Comparison of ENCODE assay signal across 8 cellular contexts in the genomic region with DNA sequence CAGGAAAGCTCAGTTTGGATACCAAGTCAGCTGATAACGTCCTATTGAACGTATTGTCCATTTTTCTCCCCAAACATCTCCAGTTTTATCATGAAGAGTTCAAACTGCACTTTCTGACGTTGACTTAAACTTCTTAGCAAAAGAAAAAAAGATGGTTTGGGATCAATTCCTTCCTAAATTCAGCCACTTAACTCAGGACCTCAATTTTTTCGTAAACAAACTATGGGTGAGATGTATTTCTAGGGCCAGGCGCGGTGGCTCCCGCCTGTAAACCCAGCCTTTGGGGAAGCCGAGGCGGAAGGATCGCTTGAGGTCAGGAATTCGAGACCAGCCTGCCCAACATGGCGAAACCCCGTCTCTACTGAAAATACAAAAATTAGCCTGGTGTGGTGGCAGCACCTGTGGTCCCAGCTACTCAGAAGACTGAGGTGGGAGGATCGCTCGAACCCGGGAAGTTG. TPM values are rescaled to one million over a fixed set of nuclear protein-coding genes. Genes with fewer than 3 reads are reported as not detected.
DNase-seq lines count a peak whose midpoint lies in the region; ATAC-seq and TF ChIP-seq lines count a peak whose summit lies in the region.

No MANE protein-coding gene starts in this region.

- TF ChIP-seq CTCF in CD14-positive monocyte (IDR thresholded peaks at IDR 0.05) (no peak), dorsolateral prefrontal cortex (IDR thresholded peaks at IDR 0.05 in 54 of 56, conservative IDR thresholded peaks at IDR 0.05 in 2 of 56; ENCODE audit: low read depth in 1 of 56, partially characterized antibody in 56 of 56) (peak in 1 of 56 donors; percentile 2), neural crest cell (conservative IDR thresholded peaks at IDR 0.05) (no peak)

- H3K4me1 Mint-ChIP-seq in CD14-positive monocyte (peaks cover 21% of the 10 kb centered on the region), neural crest cell (peaks cover 30% of the 10 kb centered on the region)

- H3K27ac ChIP-seq in dorsolateral prefrontal cortex: peak overlapping the region in 55 of 59 donors; percentile 12 to 95 (median 79)

- H3K27me3 Mint-ChIP-seq in CD14-positive monocyte (ENCODE audit: low read depth in 3 of 3): peaks cover 0 to 2% (median 0%) of the 10 kb centered on the region in 3 donors
- H3K27me3 Mint-ChIP-seq in neural crest cell (ENCODE audit: low read depth): no peaks in the 10 kb centered on the region

- peak overlapping the region; percentile 96 to 97 for H3K4me3 Mint-ChIP-seq in CD14-positive monocyte
- peak overlapping the region; percentile 98 for H3K4me3 Mint-ChIP-seq in neural crest cell

- ATAC-seq in GM21367 (IDR thresholded peaks at IDR 0.05; ENCODE audit: unreplicated experiment) (no peak), HG02678 (IDR thresholded peaks at IDR 0.05; ENCODE audit: unreplicated experiment) (no peak), GM19035 (IDR thresholded peaks at IDR 0.05; ENCODE audit: unreplicated experiment) (no peak)

- no peaks in the 10 kb centered on the region for H3K27me3 ChIP-seq in MG63
- no peaks in the 10 kb centered on the region for H3K27me3 ChIP-seq in dorsolateral prefrontal cortex

- peaks cover 3% of the 10 kb centered on the region for H3K36me3 ChIP-seq in MG63

- H3K36me3 Mint-ChIP-seq in CD14-positive monocyte (peaks cover 3 to 22% of the 10 kb centered on the region in 2 donors), neural crest cell (ENCODE audit: low read depth) (peaks cover 21% of the 10 kb centered on the region)

- H3K27ac Mint-ChIP-seq in CD14-positive monocyte (peak overlapping the region in 2 of 7 donors; percentile 28 to 90), neural crest cell (ENCODE audit: unreplicated experiment) (no peak overlapping the region)

- DNase-seq in CD14-positive monocyte (ENCODE audit: low spot score) (no peak), MG63 (no peak), dorsolateral prefrontal cortex (no peak), neural crest cell (ENCODE audit: low read depth, low spot score) (no peak)
- DNase-seq in stimulated activated CD4-positive, alpha-beta T cell treated with anti-CD3 and anti-CD28 coated beads, Interleukin-15, amount 100 ng/mL, for 24 hours: no peak

- H3K4me3 ChIP-seq in MG63: peak overlapping the region; percentile 79
- peak overlapping the region; percentile 69 to 100 (median 93) for H3K4me3 ChIP-seq in dorsolateral prefrontal cortex

- intact Hi-C loops in CD14-positive monocyte (cut with micrococcal nuclease): loop anchor here (10.0 kb wide), 5 partner anchors 111 to 941 kb away; a partner anchor contains a TSS
- intact Hi-C loops in dorsolateral prefrontal cortex (cut with DNase I): loop anchor here (1.0 to 5.0 kb wide), 3 partner anchors 34 to 118 kb away; a partner anchor contains a TSS

- peaks cover 0 to 2% (median 0%) of the 10 kb centered on the region in 7 donors for H3K9me3 Mint-ChIP-seq in CD14-positive monocyte
- H3K9me3 Mint-ChIP-seq in neural crest cell: no peaks in the 10 kb centered on the region

- H3K9me3 ChIP-seq in MG63: no peaks in the 10 kb centered on the region

RNA-seq across cellular contexts. Expression of a gene that starts 0.5 kb away (rescaled TPM):
- polyA plus RNA-seq in CD14-positive monocyte: 10 to 100 TPM; 23.7 to 24.6 TPM
- total RNA-seq in MG63 (2014; rRNA removed; shearing (Covaris generic); ENCODE audit: low replicate concordance): 8.2 and 27.7 TPM in 2 replicates
- total RNA-seq in dorsolateral prefrontal cortex (100 to 1,000 TPM in 5 of 120 experiments, 10 to 100 TPM in 115; 54.3 to 115 (median 83.0) TPM), neural crest cell (60.9 and 62.0 TPM in 2 replicates)

RNA-seq across cellular contexts. Expression of a gene that starts 33.4 kb away (rescaled TPM):
- 10 to 100 TPM in 1 of 2 donors, 1 to 10 TPM in 1; 6.7 to 10.1 TPM for polyA plus RNA-seq in CD14-positive monocyte
- 10.4 and 13.3 TPM in 2 replicates for total RNA-seq in MG63 (2014; rRNA removed; shearing (Covaris generic); ENCODE audit: low replicate concordance)
- 10 to 100 TPM; 39.4 to 74.3 (median 61.4) TPM for total RNA-seq in dorsolateral prefrontal cortex
- 29.6 and 29.7 TPM in 2 replicates for total RNA-seq in neural crest cell
